Comparison of ENCODE assay signal across 12 cellular contexts in the genomic region with DNA sequence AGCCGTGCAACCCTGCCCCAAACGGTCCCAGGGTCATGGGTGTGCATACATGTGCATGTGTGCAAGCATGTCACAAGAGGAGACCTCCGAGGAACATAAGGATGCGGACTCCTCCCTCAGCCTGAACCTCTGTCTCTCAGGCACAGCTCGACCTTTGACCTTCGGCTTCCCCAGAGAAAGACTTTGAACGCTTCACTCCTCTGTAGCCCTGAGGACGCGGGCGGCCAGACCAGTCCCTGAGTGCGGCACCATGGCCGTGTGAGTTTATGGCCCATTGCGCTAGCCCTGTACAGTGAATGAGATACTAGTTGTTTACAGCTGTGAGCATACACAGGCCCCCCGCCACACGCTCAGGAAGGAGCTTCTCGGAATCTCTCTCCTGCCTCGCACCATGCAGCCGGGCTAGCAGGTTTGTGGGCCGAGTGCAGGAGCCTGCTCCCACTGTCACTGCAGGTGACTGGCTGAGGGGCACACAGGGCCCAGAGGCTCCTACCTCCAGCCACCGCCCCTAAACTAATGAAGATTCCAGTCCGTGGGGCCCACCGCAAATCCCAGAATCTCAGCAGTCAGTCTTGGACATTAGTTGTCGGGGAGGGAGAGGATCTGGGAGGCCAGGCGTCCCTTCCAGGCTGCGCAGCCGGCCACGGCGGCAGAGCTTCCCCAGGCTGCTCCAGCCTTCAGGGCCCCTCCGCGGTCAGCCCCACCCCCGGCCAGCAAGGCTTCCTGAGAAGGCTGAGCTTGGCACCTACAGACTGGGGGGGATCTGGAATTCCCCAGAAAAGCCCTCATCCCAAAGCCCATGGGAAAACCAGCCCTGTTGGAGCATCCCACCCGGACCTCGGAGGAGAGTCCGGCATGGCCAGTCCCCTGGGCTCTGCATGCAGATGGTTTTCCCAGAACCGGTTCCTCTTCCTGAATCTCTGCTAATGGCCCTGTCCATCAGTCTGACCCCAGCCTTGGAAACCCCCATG. TPM values are rescaled to one million over a fixed set of nuclear protein-coding genes. Genes with fewer than 3 reads are reported as not detected.
A peak's percentile ranks its signal among the peaks of the same experiment; 100 is the strongest.
DNase-seq lines count a peak whose midpoint lies in the region; ATAC-seq and TF ChIP-seq lines count a peak whose summit lies in the region.
"Had no signal": no experiment of that assay in that cellular context is flagged by ENCODE, and none has a peak within 500 bp of the region (broad histone marks: within the 10 kb centered on the region; RNA-seq: fewer than 3 reads in every experiment).

No MANE protein-coding gene starts in this region.

- H3K9me3 Mint-ChIP-seq in nephron: no peaks in the 10 kb centered on the region

- DNase-seq in Panc1 (ENCODE audit: low read depth, low spot score) (no peak), esophagus muscularis mucosa (ENCODE audit: extremely low spot score) (no peak), AG08395 (ENCODE audit: low spot score) (no peak), A172 (ENCODE audit: low spot score) (no peak)
- DNase-seq: erythroblast; nucleus accumbens; stimulated activated CD4-positive, alpha-beta T cell treated with anti-CD3 and anti-CD28 coated beads, Interleukin-4, amount 100 ng/mL, for 1 hour had no signal

- no peak for TF ChIP-seq EP300 in esophagus muscularis mucosa (IDR thresholded peaks at IDR 0.05)

- H3K27ac Mint-ChIP-seq in nephron: peak overlapping the region; percentile 69 to 94 (median 83)

- H3K27me3 ChIP-seq in BLaER1 (no peaks in the 10 kb centered on the region), Panc1 (ENCODE audit: control insufficient read depth, insufficient read depth, low read length) (no peaks in the 10 kb centered on the region), esophagus muscularis mucosa (no peaks in the 10 kb centered on the region)

- H3K4me1 Mint-ChIP-seq in nephron: peaks cover 36% of the 10 kb centered on the region

- POLR2A ChIA-PET in Panc1 (lab: Charles Lee): no interaction called here

- peaks cover 15% of the 10 kb centered on the region; the same call in 1 of the 2 replicates for H3K36me3 ChIP-seq in BLaER1
- no peaks in the 10 kb centered on the region for H3K36me3 ChIP-seq in Panc1 (ENCODE audit: control insufficient read depth, insufficient read depth, low read length)
- no peaks in the 10 kb centered on the region for H3K36me3 ChIP-seq in esophagus muscularis mucosa

- H3K27ac ChIP-seq in BLaER1: peak overlapping the region; percentile 56
- peak overlapping the region; percentile 98 for H3K27ac ChIP-seq in Panc1 (ENCODE audit: low read length)
- H3K27ac ChIP-seq in esophagus muscularis mucosa (replicated peaks in 1 of 4): peak overlapping the region; percentile 30 to 66 (median 62)

- H3K4me3 Mint-ChIP-seq in nephron: peak overlapping the region in 1 of 3 experiments; percentile 16

- H3K4me2 ChIP-seq in BLaER1: peak overlapping the region; percentile 71

- no peaks in the 10 kb centered on the region for H3K9me3 ChIP-seq in BLaER1
- H3K9me3 ChIP-seq in Panc1 (ENCODE audit: control insufficient read depth, insufficient read depth, low read depth, low read length): no peaks in the 10 kb centered on the region
- no peaks in the 10 kb centered on the region for H3K9me3 ChIP-seq in esophagus muscularis mucosa

- no peaks in the 10 kb centered on the region for H3K36me3 Mint-ChIP-seq in nephron (ENCODE audit: low read depth)

- peak; percentile 37 for ATAC-seq in Panc1
- no peak for ATAC-seq in GM18519 (IDR thresholded peaks at IDR 0.05; ENCODE audit: low FRiP score, unreplicated experiment)
- no peak for ATAC-seq in GM21447 (IDR thresholded peaks at IDR 0.05; ENCODE audit: unreplicated experiment)

- peaks cover 80% of the 10 kb centered on the region for H4K20me1 ChIP-seq in BLaER1

- H3K4me3 ChIP-seq in BLaER1 (no peak overlapping the region), Panc1 (ENCODE audit: low read depth in 2 of 2, low read length in 2 of 2) (peak overlapping the region in 1 of 2 experiments; percentile 43; a peak in 2 of 4 replicates), esophagus muscularis mucosa (no peak overlapping the region)

- H3K27me3 Mint-ChIP-seq in nephron (ENCODE audit: low read depth): no peaks in the 10 kb centered on the region

- no peak for TF ChIP-seq POLR2A in esophagus muscularis mucosa (IDR thresholded peaks at IDR 0.05; ENCODE audit: low read depth)

- peaks cover 91% of the 10 kb centered on the region for H3K4me1 ChIP-seq in BLaER1
- H3K4me1 ChIP-seq in Panc1 (ENCODE audit: control insufficient read depth, insufficient read depth, low read length): peaks cover 54% of the 10 kb centered on the region
- H3K4me1 ChIP-seq in esophagus muscularis mucosa: peaks cover 34 to 75% (median 63%) of the 10 kb centered on the region in 4 donors

- no peak for TF ChIP-seq CTCF in Panc1 (IDR thresholded peaks at IDR 0.05)
- TF ChIP-seq CTCF in esophagus muscularis mucosa (IDR thresholded peaks at IDR 0.05): no peak
- no peak for TF ChIP-seq CTCF in nephron (IDR thresholded peaks at IDR 0.05; ENCODE audit: unreplicated experiment in 3 of 3)

- CTCF ChIA-PET in Panc1 (lab: Charles Lee): no interaction called here

- peak overlapping the region; percentile 35; the same call in 1 of the 2 replicates for H3K9ac ChIP-seq in BLaER1

- WGBS in esophagus muscularis mucosa: 94% methylated on average over 18 of the region's 35 CpGs

- in situ Hi-C loops in Panc1 (cut with HindIII; ENCODE audit: low pct_unique_long_range_greater_than_20kb, low sequenced_read_pairs): no loop called here

- no TSS peak for BruUV-seq in Panc1 (replicated peaks; lab: Mats Ljungman, UMichigan)

- intact Hi-C loops in Panc1 (cut with micrococcal nuclease; ENCODE audit: unreplicated experiment): no loop called here
- intact Hi-C loops in esophagus muscularis mucosa (cut with DNase I): no loop called here

RNA-seq across cellular contexts. Expression of a gene that starts 10.6 kb away (rescaled TPM):
- total RNA-seq in Panc1 (2021; ENCODE audit: unreplicated experiment) (33.7 TPM), esophagus muscularis mucosa (10 to 100 TPM; 29.5 to 38.1 (median 34.6) TPM)
- 38.4 TPM for polyA plus RNA-seq in Panc1 (2012; ENCODE audit: insufficient read length)
- total RNA-seq in A172 (2014; rRNA removed; shearing (Covaris generic)): 17.8 and 21.4 TPM in 2 replicates

RNA-seq across cellular contexts. Expression of a gene that starts 57.3 kb away (rescaled TPM):
- total RNA-seq in Panc1 (2021; ENCODE audit: unreplicated experiment) (not detected), esophagus muscularis mucosa (not detected)
- polyA plus RNA-seq in Panc1 (2012; ENCODE audit: insufficient read length): not detected
- total RNA-seq in A172 (2014; rRNA removed; shearing (Covaris generic)): not detected in 2 replicates
- total RNA-seq: H7 had no signal
